Comparison of ENCODE assay signal across 13 cellular contexts in the genomic region with DNA sequence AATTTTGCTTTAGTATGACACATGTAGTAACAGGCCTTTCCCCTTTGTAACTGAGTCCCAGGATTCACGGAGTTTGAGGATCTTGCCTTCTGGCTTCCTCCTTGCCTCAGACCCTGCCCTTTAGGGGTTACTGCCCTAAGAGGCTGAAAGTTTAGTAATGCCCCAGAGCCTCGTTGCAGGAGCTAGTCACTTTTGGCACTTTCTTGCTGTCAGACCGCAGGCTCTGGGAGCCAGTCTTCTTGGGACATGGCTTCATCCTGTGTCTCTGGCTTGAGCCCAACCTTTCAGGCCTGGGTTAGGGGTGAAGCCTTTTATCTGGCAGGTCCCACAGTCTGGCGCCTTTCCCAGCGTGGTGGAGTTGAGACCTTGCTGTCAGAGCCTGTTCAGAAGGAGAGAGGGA.
DNase-seq lines count a peak whose midpoint lies in the region; ATAC-seq, FAIRE-seq and TF ChIP-seq lines count a peak whose summit lies in the region.
"Had no signal": no experiment of that assay in that cellular context is flagged by ENCODE, and none has a peak within 500 bp of the region (broad histone marks: within the 10 kb centered on the region; RNA-seq: fewer than 3 reads in every experiment).

No MANE protein-coding gene starts in this region.

- H3K9me3 Mint-ChIP-seq in memory B cell, result no peaks in the 10 kb centered on the region
- no peaks in the 10 kb centered on the region for H3K9me3 Mint-ChIP-seq in activated CD4-positive, alpha-beta T cell treated with anti-CD3 and anti-CD28 coated beads, Interleukin-2, amount 10 ng/mL, durations not matched to agents 7 days and 5 days

- intact Hi-C loops in esophagus squamous epithelium (cut with DNase I), result no loop called here

- H3K4me1 Mint-ChIP-seq in memory B cell, result peaks cover 29% of the 10 kb centered on the region
- H3K4me1 Mint-ChIP-seq in activated CD4-positive, alpha-beta T cell treated with anti-CD3 and anti-CD28 coated beads, Interleukin-2, amount 10 ng/mL, durations not matched to agents 7 days and 5 days, result peaks cover 7% of the 10 kb centered on the region

- DNase-seq in adipocyte (ENCODE audit: low read depth), result no peak
- no peak for DNase-seq in esophagus squamous epithelium (lab: John Stamatoyannopoulos, UW)
- no peak for DNase-seq in memory B cell (ENCODE audit: low spot score in 2 of 2)
- DNase-seq in thoracic aorta (ENCODE audit: low spot score), result no peak
- no peak for DNase-seq in activated CD4-positive, alpha-beta T cell treated with anti-CD3 and anti-CD28 coated beads, Interleukin-2, amount 10 ng/mL, durations not matched to agents 7 days and 5 days
- no peak for DNase-seq in GM12891 (ENCODE audit: insufficient read length, low spot score)
- DNase-seq: NCI-H1105, NCI-H526, SK-N-SH had no signal

- no peak for ATAC-seq in memory B cell (ENCODE audit: low read depth)
- ATAC-seq in thoracic aorta (ENCODE audit: insufficient number of reproducible peaks, low FRiP score, low read depth), result no peak
- no peak for ATAC-seq in HG03159 (IDR thresholded peaks at IDR 0.05; ENCODE audit: unreplicated experiment)
- ATAC-seq in HG03521 (IDR thresholded peaks at IDR 0.05; ENCODE audit: unreplicated experiment), result no peak

- H3K4me3 ChIP-seq in adipocyte (ENCODE audit: low read length) (peak overlapping the region; percentile 65), esophagus squamous epithelium (no peak overlapping the region), thoracic aorta (peak overlapping the region; percentile 8)

- H3K36me3 Mint-ChIP-seq in memory B cell, result no peaks in the 10 kb centered on the region
- H3K36me3 Mint-ChIP-seq in activated CD4-positive, alpha-beta T cell treated with anti-CD3 and anti-CD28 coated beads, Interleukin-2, amount 10 ng/mL, durations not matched to agents 7 days and 5 days (ENCODE audit: low read depth), result no peaks in the 10 kb centered on the region
- H3K36me3 Mint-ChIP-seq: activated naive CD8-positive, alpha-beta T cell had no signal

- no peaks in the 10 kb centered on the region for H3K27me3 Mint-ChIP-seq in memory B cell
- H3K27me3 Mint-ChIP-seq in activated CD4-positive, alpha-beta T cell treated with anti-CD3 and anti-CD28 coated beads, Interleukin-2, amount 10 ng/mL, durations not matched to agents 7 days and 5 days, result peaks cover 3% of the 10 kb centered on the region
- H3K27me3 Mint-ChIP-seq: activated naive CD8-positive, alpha-beta T cell had no signal

- H3K9ac ChIP-seq in adipocyte (ENCODE audit: low read length), result peak overlapping the region; percentile 82
- H3K9ac ChIP-seq: SK-N-SH had no signal

- peak overlapping the region; percentile 93 for H3K27ac Mint-ChIP-seq in memory B cell
- no peak overlapping the region for H3K27ac Mint-ChIP-seq in activated CD4-positive, alpha-beta T cell treated with anti-CD3 and anti-CD28 coated beads, Interleukin-2, amount 10 ng/mL, durations not matched to agents 7 days and 5 days
- H3K27ac Mint-ChIP-seq: activated naive CD8-positive, alpha-beta T cell had no signal

- 30 to 44% methylated on average over 5 of the region's 5 CpGs for WGBS in esophagus squamous epithelium, 2 donors

- no peaks in the 10 kb centered on the region for H3K9me3 ChIP-seq in adipocyte (ENCODE audit: control insufficient read depth, low read length)
- no peaks in the 10 kb centered on the region for H3K9me3 ChIP-seq in esophagus squamous epithelium
- H3K9me3 ChIP-seq in thoracic aorta, result no peaks in the 10 kb centered on the region
- H3K9me3 ChIP-seq: SK-N-SH had no signal

- peaks cover 39% of the 10 kb centered on the region for H3K4me1 ChIP-seq in adipocyte (ENCODE audit: control insufficient read depth, insufficient read depth, low read length)
- peaks cover 15 to 60% (median 17%) of the 10 kb centered on the region in 3 donors for H3K4me1 ChIP-seq in esophagus squamous epithelium
- peaks cover 8 to 59% of the 10 kb centered on the region in 2 donors for H3K4me1 ChIP-seq in thoracic aorta (ENCODE audit: control insufficient read depth in 1 of 2, low read depth in 2 of 2)

- no peaks in the 10 kb centered on the region for H3K27me3 ChIP-seq in adipocyte (replicated peaks; ENCODE audit: control insufficient read depth, insufficient read depth, low read length)
- no peaks in the 10 kb centered on the region for H3K27me3 ChIP-seq in esophagus squamous epithelium
- no peaks in the 10 kb centered on the region for H3K27me3 ChIP-seq in thoracic aorta (replicated peaks; ENCODE audit: insufficient read depth)

- no peaks in the 10 kb centered on the region for H3K36me3 ChIP-seq in adipocyte (ENCODE audit: control insufficient read depth, insufficient read depth, low read length, severe bottlenecking)
- no peaks in the 10 kb centered on the region for H3K36me3 ChIP-seq in esophagus squamous epithelium
- no peaks in the 10 kb centered on the region for H3K36me3 ChIP-seq in thoracic aorta

- CTCF ChIA-PET in activated CD4-positive, alpha-beta T cell treated with anti-CD3 and anti-CD28 coated beads, Interleukin-2, amount 10 ng/mL, durations not matched to agents 7 days and 5 days (lab: Charles Lee), result interaction anchor here (0.6 kb wide), 1 partner anchor 175 kb away, joined by 4 read pairs; no protein-coding TSS in a partner anchor

- POLR2A ChIA-PET in activated CD4-positive, alpha-beta T cell treated with anti-CD3 and anti-CD28 coated beads, Interleukin-2, amount 10 ng/mL, durations not matched to agents 7 days and 5 days (lab: Charles Lee), result no interaction called here

- TF ChIP-seq POLR2A in esophagus squamous epithelium (IDR thresholded peaks at IDR 0.05) (no peak), GM12891 (IDR thresholded peaks at IDR 0.05; ENCODE audit: low read depth, low read length) (no peak)

- H3K4me3 Mint-ChIP-seq in memory B cell, result no peak overlapping the region
- no peak overlapping the region for H3K4me3 Mint-ChIP-seq in activated CD4-positive, alpha-beta T cell treated with anti-CD3 and anti-CD28 coated beads, Interleukin-2, amount 10 ng/mL, durations not matched to agents 7 days and 5 days
- H3K4me3 Mint-ChIP-seq: activated naive CD8-positive, alpha-beta T cell had no signal

- TF ChIP-seq CTCF in esophagus squamous epithelium (IDR thresholded peaks at IDR 0.05), result no peak
- no peak for TF ChIP-seq CTCF in thoracic aorta (IDR thresholded peaks at IDR 0.05)

- H3K27ac ChIP-seq in esophagus squamous epithelium (peak overlapping the region; percentile 57 to 83 (median 76)), thoracic aorta (peak overlapping the region; percentile 57 to 63)
- H3K27ac ChIP-seq: HL-60 had no signal

- no peak for FAIRE-seq in GM12891 (lab: Jason Lieb, UNC)

TF ChIP-seq in GM12891, 5 proteins besides CTCF, POLR2A, EP300 and RAD21:
- TF ChIP-seq PAX5 (IDR thresholded peaks at IDR 0.05; ENCODE audit: insufficient read depth, low read length, severe bottlenecking) (no peak), TAF1 (IDR thresholded peaks at IDR 0.05; ENCODE audit: low read depth, low read length) (no peak), POLR2AphosphoS5 (IDR thresholded peaks at IDR 0.05; ENCODE audit: low read depth, low read length) (no peak), SPI1 (IDR thresholded peaks at IDR 0.05; ENCODE audit: low read depth, low read length) (no peak), POU2F2 (IDR thresholded peaks at IDR 0.05; ENCODE audit: low read depth, low read length) (no peak)

Comparison
In these comparisons a context has a peak if more than half of its experiments do, and no peak if none do; other contexts are left out.
1. H3K4me3 ChIP-seq: peak in adipocyte (single experiment) and thoracic aorta (single experiment); none in esophagus squamous epithelium (0 of 4).